In genomic region chr17:81035389-81036127, GRCh38 we compare ENCODE assay signal across 8 cellular contexts. TPM values are rescaled to one million over a fixed set of nuclear protein-coding genes. Genes with fewer than 3 reads are reported as not detected.
DNase-seq lines count a peak whose midpoint lies in the region; ATAC-seq and TF ChIP-seq lines count a peak whose summit lies in the region.

No MANE protein-coding gene starts in this region.

- intact Hi-C loops in uterus (cut with DNase I; ENCODE audit: low total_unique reads) = no loop called here

- peak overlapping the region; percentile 44 for H3K4me3 ChIP-seq in NB4 (ENCODE audit: low read depth, low read length)
- H3K4me3 ChIP-seq in mesenchymal stem cell (ENCODE audit: insufficient read depth in 1 of 2, low read depth in 1 of 2, low read length in 2 of 2) = peak overlapping the region; percentile 80 to 81
- peak overlapping the region; percentile 44 to 72 for H3K4me3 ChIP-seq in uterus

- no peak overlapping the region for H2BK120ac ChIP-seq in mesenchymal stem cell (ENCODE audit: low read depth, low read length)

- peak overlapping the region in 1 of 2 experiments; percentile 9 for H3K18ac ChIP-seq in mesenchymal stem cell (ENCODE audit: low read depth in 1 of 2, low read length in 2 of 2)

- peak overlapping the region; percentile 79 for H3K4me3 Mint-ChIP-seq in activated T-cell treated with anti-CD3 and anti-CD28 coated beads, Interleukin-2, amount 50 U/mL, for 4 hours
- H3K4me3 Mint-ChIP-seq in chondrocyte (ENCODE audit: unreplicated experiment) = peak overlapping the region; percentile 85

- H3K4me2 ChIP-seq in mesenchymal stem cell (ENCODE audit: low read length, poor library complexity, severe bottlenecking) = peak overlapping the region; percentile 69

- H3K9me3 ChIP-seq in mesenchymal stem cell (ENCODE audit: control insufficient read depth, low read length) = no peaks in the 10 kb centered on the region
- H3K9me3 ChIP-seq in uterus = no peaks in the 10 kb centered on the region

- H3K23ac ChIP-seq in mesenchymal stem cell (ENCODE audit: low read length in 2 of 2) = no peak overlapping the region

- H3K4me1 Mint-ChIP-seq in activated T-cell treated with anti-CD3 and anti-CD28 coated beads, Interleukin-2, amount 50 U/mL, for 4 hours (ENCODE audit: low read depth) = peaks cover 21% of the 10 kb centered on the region
- H3K4me1 Mint-ChIP-seq in chondrocyte (ENCODE audit: low read depth) = peaks cover 59% of the 10 kb centered on the region

- no peak overlapping the region for H2AFZ ChIP-seq in mesenchymal stem cell (ENCODE audit: low read depth, low read length)

- TF ChIP-seq POLR2A in NB4 (IDR thresholded peaks at IDR 0.05; ENCODE audit: extremely low read depth, insufficient read length) = no peak
- TF ChIP-seq POLR2A in uterus (IDR thresholded peaks at IDR 0.05) = no peak

- peak overlapping the region; percentile 72 for H3K9ac ChIP-seq in mesenchymal stem cell (ENCODE audit: low read length)

- ATAC-seq in activated T-cell treated with anti-CD3 and anti-CD28 coated beads, Interleukin-2, amount 50 U/mL, for 4 hours = peak; percentile 7 to 12

- H3K36me3 ChIP-seq in mesenchymal stem cell (ENCODE audit: control insufficient read depth in 1 of 2, insufficient read depth in 2 of 2, low read depth in 1 of 2, low read length in 2 of 2) = peaks cover 5 to 53% of the 10 kb centered on the region in 2 experiments
- no peaks in the 10 kb centered on the region for H3K36me3 ChIP-seq in uterus

- H2AK5ac ChIP-seq in mesenchymal stem cell (ENCODE audit: low read length, severe bottlenecking) = no peak overlapping the region

- H2BK5ac ChIP-seq in mesenchymal stem cell (ENCODE audit: low read depth, low read length, poor library complexity, severe bottlenecking) = no peak overlapping the region

- H3K4ac ChIP-seq in mesenchymal stem cell (ENCODE audit: low read depth in 1 of 2, low read length in 2 of 2) = no peak overlapping the region

- H3K27ac ChIP-seq in mesenchymal stem cell (ENCODE audit: low read length, poor library complexity, severe bottlenecking) = no peak overlapping the region
- peak overlapping the region; percentile 60 to 71 for H3K27ac ChIP-seq in uterus

- H4K91ac ChIP-seq in mesenchymal stem cell (ENCODE audit: low read length) = no peak overlapping the region

- H3K4me1 ChIP-seq in mesenchymal stem cell (ENCODE audit: control insufficient read depth, insufficient read depth, low read depth, low read length) (peaks cover 70% of the 10 kb centered on the region), uterus (peaks cover 3 to 13% of the 10 kb centered on the region in 2 donors)

- H3K9me3 Mint-ChIP-seq in activated T-cell treated with anti-CD3 and anti-CD28 coated beads, Interleukin-2, amount 50 U/mL, for 4 hours = no peaks in the 10 kb centered on the region
- H3K9me3 Mint-ChIP-seq in chondrocyte (ENCODE audit: low read depth) = no peaks in the 10 kb centered on the region

- H3K27ac Mint-ChIP-seq in chondrocyte (ENCODE audit: unreplicated experiment) = peak overlapping the region; percentile 76

- H3K14ac ChIP-seq in mesenchymal stem cell (ENCODE audit: low read length in 2 of 2) = peak overlapping the region in 1 of 2 experiments; percentile 53

- 2% methylated on average over 50 of the region's 80 CpGs for WGBS in mesenchymal stem cell

- no peaks in the 10 kb centered on the region for H3K27me3 ChIP-seq in mesenchymal stem cell (ENCODE audit: control insufficient read depth in 1 of 2, insufficient read depth in 1 of 2, low read length in 2 of 2)
- no peaks in the 10 kb centered on the region for H3K27me3 ChIP-seq in uterus

- H2BK15ac ChIP-seq in mesenchymal stem cell (ENCODE audit: low read depth, poor library complexity, severe bottlenecking) = no peak overlapping the region

- no peak for DNase-seq in activated T-cell treated with anti-CD3 and anti-CD28 coated beads, Interleukin-2, amount 50 U/mL, for 4 hours
- DNase-seq in activated T-cell treated with anti-CD3 and anti-CD28 coated beads for 4 hours (no peak), NB4 (ENCODE audit: low read depth) (peak; percentile 40), chondrocyte (ENCODE audit: low spot score) (no peak), mesenchymal stem cell (peak; percentile 46), uterus (no peak), NCI-H446 treated with DMSO at 0.1 percent for 48 hours (lab: John Stamatoyannopoulos, UW) (no peak), T-helper 9 cell (no peak)

- TF ChIP-seq CTCF in NB4 (IDR thresholded peaks at IDR 0.05; ENCODE audit: low read depth, low read length) (no peak), chondrocyte (IDR thresholded peaks at IDR 0.05) (no peak), uterus (IDR thresholded peaks at IDR 0.05) (no peak)

- H4K8ac ChIP-seq in mesenchymal stem cell (ENCODE audit: low read length) = no peak overlapping the region

- peaks cover 16% of the 10 kb centered on the region for H3K27me3 Mint-ChIP-seq in activated T-cell treated with anti-CD3 and anti-CD28 coated beads, Interleukin-2, amount 50 U/mL, for 4 hours (ENCODE audit: low read depth)
- no peaks in the 10 kb centered on the region for H3K27me3 Mint-ChIP-seq in chondrocyte (ENCODE audit: low read depth)

- no peak overlapping the region for H2BK12ac ChIP-seq in mesenchymal stem cell (ENCODE audit: low read length in 2 of 2)

- H3K79me1 ChIP-seq in mesenchymal stem cell (replicated peaks; ENCODE audit: low read length, poor library complexity, severe bottlenecking) = peaks cover 19% of the 10 kb centered on the region

- peaks cover 1% of the 10 kb centered on the region for H3K36me3 Mint-ChIP-seq in activated T-cell treated with anti-CD3 and anti-CD28 coated beads, Interleukin-2, amount 50 U/mL, for 4 hours (ENCODE audit: insufficient read depth)
- H3K36me3 Mint-ChIP-seq in chondrocyte (ENCODE audit: low read depth) = no peaks in the 10 kb centered on the region

RNA-seq across cellular contexts. Expression of gene BAIAP2, which starts 0.6 kb away (rescaled TPM):
- 1 to 10 TPM; 4.7 to 9.2 (median 7.4) TPM for total RNA-seq in activated T-cell treated with anti-CD3 and anti-CD28 coated beads, Interleukin-2, amount 50 U/mL, for 4 hours
- 28.9 to 43.6 TPM (median 29.5 TPM) in 3 replicates for total RNA-seq in chondrocyte
- 20.5 TPM for polyA plus RNA-seq in mesenchymal stem cell (2013, experiment 1 of 2)
- polyA plus RNA-seq in mesenchymal stem cell (2013, experiment 2 of 2) = 20.4 TPM
- 10 to 100 TPM; 16.5 to 70.7 (median 45.8) TPM for total RNA-seq in uterus

RNA-seq across cellular contexts. Expression of gene CHMP6, which starts 43.9 kb away (rescaled TPM):
- total RNA-seq in activated T-cell treated with anti-CD3 and anti-CD28 coated beads, Interleukin-2, amount 50 U/mL, for 4 hours = 10 to 100 TPM; 35.7 to 42.4 (median 42.1) TPM
- total RNA-seq in chondrocyte (27.6 to 33.0 TPM (median 28.4 TPM) in 3 replicates), uterus (10 to 100 TPM in 3 of 4 donors, 1 to 10 TPM in 1; 3.6 to 33.2 (median 19.8) TPM)
- polyA plus RNA-seq in mesenchymal stem cell (2013, experiment 1 of 2) = 12.7 TPM
- polyA plus RNA-seq in mesenchymal stem cell (2013, experiment 2 of 2) = 12.0 TPM

Comparison
In these comparisons a context has a peak if more than half of its experiments do, and no peak if none do; other contexts are left out.
1. DNase-seq: peak in NB4 (single experiment) and mesenchymal stem cell (single experiment); none in activated T-cell treated with anti-CD3 and anti-CD28 coated beads, Interleukin-2, amount 50 U/mL, for 4 hours (single experiment), activated T-cell treated with anti-CD3 and anti-CD28 coated beads for 4 hours (single experiment), chondrocyte (single experiment), uterus (0 of 2), NCI-H446 treated with DMSO at 0.1 percent for 48 hours (single experiment) and T-helper 9 cell (single experiment).
2. Peak in every context shown above with its lines, with median percentiles within 50 percentile points of each other: H3K4me3 ChIP-seq.